Comparison of ENCODE assay signal across 37 cellular contexts in genomic region chr12:131983554-131983953, GRCh38.
"Had no signal": no experiment of that assay in that cellular context is flagged by ENCODE, and none has a peak within 500 bp of the region (broad histone marks: within the 10 kb centered on the region; RNA-seq: fewer than 3 reads in every experiment).

No MANE protein-coding gene starts in this region.

- H3K9me3 Mint-ChIP-seq: activated B cell treated with CpG ODN at 0.5 μM for 24 hours; activated CD8-positive, alpha-beta T cell treated with anti-CD3 and anti-CD28 coated beads for 36 hours; activated naive CD4-positive, alpha-beta T cell treated with anti-CD3 and anti-CD28 coated beads, Interleukin-2, amount 10 ng/mL, durations not matched to agents 7 days and 5 days; activated naive CD4-positive, alpha-beta T cell treated with anti-CD3 and anti-CD28 coated beads, Interleukin-2, amount 50 U/mL, for 72 hours; activated naive CD8-positive, alpha-beta T cell treated with anti-CD3 and anti-CD28 coated beads, Interleukin-2, amount 50 U/mL, for 24 hours; activated T-cell treated with anti-CD3 and anti-CD28 coated beads, Interleukin-2, amount 50 U/mL, for 24 hours; activated T-cell treated with anti-CD3 and anti-CD28 coated beads, Interleukin-2, amount 50 U/mL, for 72 hours; brain; dendritic cell treated with granulocyte-macrophage colony-stimulating factor and Interleukin-4, amounts not matched to agents 40 ng/mL and 50 ng/mL, for 4 days; T-cell; T-helper 1 cell treated with Interleukin-12 subunit alpha and Interleukin-12 subunit beta and Interleukin-4 antibody, amounts not matched to agents 30 μg/mL and 1 μg/mL, for 36 hours; T-helper 2 cell treated with Interferon-gamma antibody and Interleukin-4, amounts not matched to agents 5 μg/mL and 100 μg/mL, for 36 hours had no signal

- DNase-seq: activated B cell treated with CpG ODN at 0.5 μM for 24 hours; activated CD4-positive, alpha-beta T cell treated with anti-CD3 and anti-CD28 coated beads for 48 hours; activated CD4-positive, alpha-beta T cell treated with anti-CD3 and anti-CD28 coated beads, Interleukin-2, amount 50 U/mL, for 1 hour; activated CD4-positive, alpha-beta T cell treated with anti-CD3 and anti-CD28 coated beads, Interleukin-2, amount 50 U/mL, for 48 hours; activated CD8-positive, alpha-beta T cell treated with anti-CD3 and anti-CD28 coated beads for 36 hours; activated gamma-delta T cell; activated naive CD4-positive, alpha-beta T cell; activated naive CD4-positive, alpha-beta T cell treated with anti-CD3 and anti-CD28 coated beads, Interleukin-2, amount 10 ng/mL, durations not matched to agents 7 days and 5 days; activated naive CD8-positive, alpha-beta T cell treated with anti-CD3 and anti-CD28 coated beads, Interleukin-2, amount 50 U/mL, for 24 hours; activated T-cell treated with anti-CD3 and anti-CD28 coated beads for 4 hours; activated T-cell treated with anti-CD3 and anti-CD28 coated beads, Interleukin-2, amount 50 U/mL, for 24 hours; activated T-cell treated with anti-CD3 and anti-CD28 coated beads, Interleukin-2, amount 50 U/mL, for 72 hours; adrenal gland; amygdala; central memory CD4-positive, alpha-beta T cell; cerebellar nuclear complex; dorsolateral prefrontal cortex; effector memory CD4-positive, alpha-beta T cell; erythroblast; foreskin keratinocyte; gastrocnemius medialis; glutamatergic neuron; heart left ventricle; T-cell; T1000; WERI-Rb-1 had no signal

- ATAC-seq: activated CD4-positive, CD25-positive, alpha-beta regulatory T cell treated with anti-CD3 and anti-CD28 coated beads, Interleukin-2, amount 50 U/mL, for 24 hours; activated CD8-positive, alpha-beta T cell treated with anti-CD3 and anti-CD28 coated beads for 36 hours; activated naive CD4-positive, alpha-beta T cell treated with anti-CD3 and anti-CD28 coated beads, Interleukin-2, amount 50 U/mL, for 72 hours; activated naive CD8-positive, alpha-beta T cell treated with anti-CD3 and anti-CD28 coated beads, Interleukin-2, amount 50 U/mL, for 24 hours; activated T-cell treated with anti-CD3 and anti-CD28 coated beads, Interleukin-2, amount 50 U/mL, for 72 hours; foreskin keratinocyte; gastrocnemius medialis; heart left ventricle; T-cell had no signal

- H3K27me3 Mint-ChIP-seq: activated B cell treated with CpG ODN at 0.5 μM for 24 hours; activated CD8-positive, alpha-beta T cell treated with anti-CD3 and anti-CD28 coated beads for 36 hours; activated naive CD4-positive, alpha-beta T cell treated with anti-CD3 and anti-CD28 coated beads, Interleukin-2, amount 10 ng/mL, durations not matched to agents 7 days and 5 days; activated naive CD8-positive, alpha-beta T cell treated with anti-CD3 and anti-CD28 coated beads, Interleukin-2, amount 50 U/mL, for 24 hours; activated T-cell treated with anti-CD3 and anti-CD28 coated beads, Interleukin-2, amount 50 U/mL, for 24 hours; brain; dendritic cell treated with granulocyte-macrophage colony-stimulating factor and Interleukin-4, amounts not matched to agents 40 ng/mL and 50 ng/mL, for 4 days; T-cell had no signal

- H3K36me3 ChIP-seq: breast epithelium had no signal

- H3K4me1 ChIP-seq: ascending aorta, breast epithelium, foreskin keratinocyte, gastrocnemius medialis had no signal

- H3K27ac Mint-ChIP-seq: activated B cell treated with CpG ODN at 0.5 μM for 24 hours; activated CD8-positive, alpha-beta T cell treated with anti-CD3 and anti-CD28 coated beads for 36 hours; activated naive CD4-positive, alpha-beta T cell treated with anti-CD3 and anti-CD28 coated beads, Interleukin-2, amount 50 U/mL, for 72 hours; activated naive CD8-positive, alpha-beta T cell treated with anti-CD3 and anti-CD28 coated beads, Interleukin-2, amount 50 U/mL, for 24 hours; activated T-cell treated with anti-CD3 and anti-CD28 coated beads, Interleukin-2, amount 50 U/mL, for 24 hours; activated T-cell treated with anti-CD3 and anti-CD28 coated beads, Interleukin-2, amount 50 U/mL, for 72 hours; brain; dendritic cell treated with granulocyte-macrophage colony-stimulating factor and Interleukin-4, amounts not matched to agents 40 ng/mL and 50 ng/mL, for 4 days; T-cell; T-helper 1 cell treated with Interleukin-12 subunit alpha and Interleukin-12 subunit beta and Interleukin-4 antibody, amounts not matched to agents 30 μg/mL and 1 μg/mL, for 36 hours; T-helper 2 cell treated with Interferon-gamma antibody and Interleukin-4, amounts not matched to agents 5 μg/mL and 100 μg/mL, for 36 hours had no signal

- H3K27ac ChIP-seq: adrenal gland, ascending aorta, breast epithelium, cardiac muscle cell, coronary artery, dorsolateral prefrontal cortex, esophagus muscularis mucosa, foreskin keratinocyte, gastrocnemius medialis, heart left ventricle, WERI-Rb-1 had no signal

- H3K27me3 ChIP-seq: adrenal gland, ascending aorta, breast epithelium, cardiac muscle cell, dorsolateral prefrontal cortex, esophagus muscularis mucosa, foreskin keratinocyte, gastrocnemius medialis, heart left ventricle had no signal

- H3K9me3 ChIP-seq: adrenal gland, ascending aorta, breast epithelium, esophagus muscularis mucosa, gastrocnemius medialis, heart left ventricle had no signal

- H3K4me3 Mint-ChIP-seq: activated B cell treated with CpG ODN at 0.5 μM for 24 hours; activated CD8-positive, alpha-beta T cell treated with anti-CD3 and anti-CD28 coated beads for 36 hours; activated naive CD4-positive, alpha-beta T cell treated with anti-CD3 and anti-CD28 coated beads, Interleukin-2, amount 10 ng/mL, durations not matched to agents 7 days and 5 days; activated naive CD8-positive, alpha-beta T cell treated with anti-CD3 and anti-CD28 coated beads, Interleukin-2, amount 50 U/mL, for 24 hours; activated T-cell treated with anti-CD3 and anti-CD28 coated beads, Interleukin-2, amount 50 U/mL, for 24 hours; activated T-cell treated with anti-CD3 and anti-CD28 coated beads, Interleukin-2, amount 50 U/mL, for 72 hours; brain; dendritic cell treated with granulocyte-macrophage colony-stimulating factor and Interleukin-4, amounts not matched to agents 40 ng/mL and 50 ng/mL, for 4 days; T-cell; T-helper 1 cell treated with Interleukin-12 subunit alpha and Interleukin-12 subunit beta and Interleukin-4 antibody, amounts not matched to agents 30 μg/mL and 1 μg/mL, for 36 hours; T-helper 2 cell treated with Interferon-gamma antibody and Interleukin-4, amounts not matched to agents 5 μg/mL and 100 μg/mL, for 36 hours had no signal

- H3K4me3 ChIP-seq: adrenal gland, ascending aorta, breast epithelium, cardiac muscle cell, coronary artery, dorsolateral prefrontal cortex, esophagus muscularis mucosa, gastrocnemius medialis, heart left ventricle had no signal

- H3K4me1 Mint-ChIP-seq: activated B cell treated with CpG ODN at 0.5 μM for 24 hours; activated naive CD4-positive, alpha-beta T cell treated with anti-CD3 and anti-CD28 coated beads, Interleukin-2, amount 10 ng/mL, durations not matched to agents 7 days and 5 days; activated naive CD8-positive, alpha-beta T cell treated with anti-CD3 and anti-CD28 coated beads, Interleukin-2, amount 50 U/mL, for 24 hours; brain; T-cell had no signal
